Comparison of ENCODE assay signal across 25 cellular contexts in genomic region chr11:16408619-16409018, GRCh38. TPM values are rescaled to one million over a fixed set of nuclear protein-coding genes. Genes with fewer than 3 reads are reported as not detected.
"Had no signal": no experiment of that assay in that cellular context is flagged by ENCODE, and none has a peak within 500 bp of the region (broad histone marks: within the 10 kb centered on the region; RNA-seq: fewer than 3 reads in every experiment).

No MANE protein-coding gene starts in this region.

- DNase-seq: hippocampal formation; kidney; left colon; left lung; midbrain; naive thymus-derived CD8-positive, alpha-beta T cell; nucleus accumbens; pancreas; posterior cingulate gyrus; retina; right cardiac atrium; sigmoid colon; small intestine; spleen; stimulated activated CD4-positive, alpha-beta T cell treated with anti-CD3 and anti-CD28 coated beads, Interleukin-4, amount 100 ng/mL, for 24 hours; stimulated activated naive CD4-positive, alpha-beta T cell; tibial artery; trophoblast cell; upper lobe of right lung had no signal

- H3K27me3 ChIP-seq: left lung, pancreas, sigmoid colon, spleen, suprapubic skin, tibial artery, upper lobe of right lung had no signal

- H3K4me1 ChIP-seq: left lung, pancreas, prostate gland, sigmoid colon, upper lobe of right lung had no signal

- FAIRE-seq: kidney, pancreas, small intestine, urothelium cell line had no signal

- H3K4me3 ChIP-seq: left lung, lung, pancreas, prostate gland, sigmoid colon, spleen, suprapubic skin, thoracic aorta, tibial artery, upper lobe of right lung had no signal

- H3K9me3 ChIP-seq: left lung, pancreas, prostate gland, sigmoid colon, spleen, suprapubic skin, thoracic aorta, tibial artery, upper lobe of right lung had no signal

- ATAC-seq: left colon; left lung; naive thymus-derived CD8-positive, alpha-beta T cell; pancreas; right cardiac atrium; stimulated activated effector memory CD8-positive, alpha-beta T cell treated with anti-CD3 and anti-CD28 coated beads, Interleukin-12 subunit alpha, Interleukin-12 subunit beta, amount 100 ng/mL, for 72 hours; upper lobe of right lung had no signal

- H3K36me3 ChIP-seq: left lung, pancreas, prostate gland, sigmoid colon, spleen, suprapubic skin, thoracic aorta, tibial artery, upper lobe of right lung had no signal

- H3K27ac ChIP-seq: left lung, pancreas, prostate gland, sigmoid colon, spleen, suprapubic skin, thoracic aorta, tibial artery, upper lobe of right lung had no signal

RNA-seq across cellular contexts. Expression of gene SOX6, which starts 52.3 kb away (rescaled TPM):
- total RNA-seq: naive thymus-derived CD8-positive, alpha-beta T cell had no signal
